ENCODE assay signal across 9 cellular contexts in the genomic region with DNA sequence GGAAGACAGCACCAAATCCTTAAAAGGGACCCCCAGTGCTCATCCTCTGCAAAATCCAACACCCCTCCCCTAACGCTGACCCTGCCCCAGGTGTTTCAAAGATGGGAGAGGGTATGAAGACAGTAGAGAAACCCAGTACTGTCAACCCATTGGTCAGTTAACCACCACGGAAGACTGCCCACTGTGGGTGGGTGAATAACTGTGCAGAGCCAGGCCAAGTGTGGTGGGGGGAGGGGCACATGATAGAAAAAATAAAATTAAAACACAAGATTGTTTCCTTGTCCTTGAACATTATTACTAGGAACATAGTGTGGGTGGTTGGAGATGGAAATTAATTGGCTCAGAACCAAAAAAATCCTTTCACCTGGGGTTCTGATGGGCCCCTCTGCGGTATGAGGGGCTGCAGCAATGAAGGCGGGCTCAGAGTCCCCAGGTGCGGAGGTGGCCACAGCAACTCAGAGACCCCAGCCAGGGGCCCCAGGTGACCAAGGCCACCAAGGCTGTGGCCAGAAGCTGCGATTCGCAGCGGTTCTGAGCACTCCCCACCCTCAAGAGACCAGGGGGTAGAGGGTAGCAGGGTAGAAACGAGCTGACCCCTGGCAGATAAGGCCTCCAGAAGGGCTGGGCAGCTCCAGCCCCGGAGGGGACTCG. TPM values are rescaled to one million over a fixed set of nuclear protein-coding genes. Genes with fewer than 3 reads are reported as not detected.
DNase-seq lines count a peak whose midpoint lies in the region; ATAC-seq and TF ChIP-seq lines count a peak whose summit lies in the region.
"Had no signal": no experiment of that assay in that cellular context is flagged by ENCODE, and none has a peak within 500 bp of the region (broad histone marks: within the 10 kb centered on the region; RNA-seq: fewer than 3 reads in every experiment).

No MANE protein-coding gene starts in this region.

- peak overlapping the region; percentile 56 for H3K4me3 ChIP-seq in GM12865 (ENCODE audit: low read depth, low read length)
- H3K4me3 ChIP-seq in fibroblast of pulmonary artery (replicated peaks; ENCODE audit: low read depth, low read length) = peak overlapping the region; percentile 94

- H3K36me3 Mint-ChIP-seq in T-helper 17 cell (ENCODE audit: low read depth) = peaks cover 4% of the 10 kb centered on the region

- H3K27me3 Mint-ChIP-seq in T-helper 17 cell = no peaks in the 10 kb centered on the region

- H3K9me3 ChIP-seq in T-helper 17 cell (ENCODE audit: control insufficient read depth, low read length, poor library complexity, severe bottlenecking) = no peaks in the 10 kb centered on the region

- peaks cover 40% of the 10 kb centered on the region for H3K4me1 Mint-ChIP-seq in T-helper 17 cell

- ATAC-seq in T-helper 17 cell (no peak), sciatic nerve (peak; percentile 25), HG03097 (IDR thresholded peaks at IDR 0.05; ENCODE audit: low FRiP score, unreplicated experiment) (no peak), HG03095 (IDR thresholded peaks at IDR 0.05; ENCODE audit: unreplicated experiment) (no peak)

- no peak for DNase-seq in GM12865 (ENCODE audit: low read depth)
- no peak for DNase-seq in T-helper 17 cell
- peak; percentile 54 for DNase-seq in fibroblast of pulmonary artery (ENCODE audit: low read depth)
- DNase-seq in sciatic nerve (ENCODE audit: low spot score) = no peak
- no peak for DNase-seq in NCI-H2107 (lab: John Stamatoyannopoulos, UW)
- DNase-seq in DMS153 treated with DMSO at 0.1 percent for 48 hours (lab: John Stamatoyannopoulos, UW; ENCODE audit: unreplicated experiment) = no peak

- intact Hi-C loops in sciatic nerve (cut with DNase I) = no loop called here

- peak overlapping the region; percentile 94 for H3K4me3 Mint-ChIP-seq in T-helper 17 cell

- H3K27ac Mint-ChIP-seq in T-helper 17 cell = peak overlapping the region; percentile 78

- TF ChIP-seq CTCF in GM12865 (IDR thresholded peaks at IDR 0.05; ENCODE audit: insufficient read depth, low read depth, low read length, missing control alignments) (no peak), fibroblast of pulmonary artery (IDR thresholded peaks at IDR 0.05; ENCODE audit: low read length, missing control alignments) (peak; percentile 27)

RNA-seq across cellular contexts. Expression of a gene that starts 1.1 kb away (rescaled TPM):
- total RNA-seq in T-helper 17 cell (10 to 100 TPM in 1 of 2 donors, 1 to 10 TPM in 1; 8.7 to 16.2 TPM), sciatic nerve (178 TPM)

RNA-seq across cellular contexts. Expression of a gene that starts 12.1 kb away (rescaled TPM):
- 10 to 100 TPM; 46.4 to 47.2 TPM for total RNA-seq in T-helper 17 cell
- total RNA-seq in sciatic nerve = 54.9 TPM

RNA-seq across cellular contexts. Expression of a gene that starts 14.5 kb away (rescaled TPM):
- total RNA-seq in T-helper 17 cell = not detected
- total RNA-seq in sciatic nerve = not detected

RNA-seq across cellular contexts. Expression of a gene that starts 57.3 kb away (rescaled TPM):
- total RNA-seq in T-helper 17 cell = not detected
- total RNA-seq in sciatic nerve = not detected
- total RNA-seq: subcutaneous adipose tissue had no signal

Comparison
In these comparisons a context has a peak if more than half of its experiments do, and no peak if none do; other contexts are left out.
1. RNA of a gene that starts 1.1 kb away (total RNA-seq): 178 TPM in sciatic nerve (single experiment); 8.7 to 16.2 TPM in T-helper 17 cell; every median in the first group is over 10 times any median in the second.